ENCODE assay signal across 23 cellular contexts in genomic region chrX:136291824-136292223, GRCh38. TPM values are rescaled to one million over a fixed set of nuclear protein-coding genes. Genes with fewer than 3 reads are reported as not detected.
A peak's percentile ranks its signal among the peaks of the same experiment; 100 is the strongest.
DNase-seq lines count a peak whose midpoint lies in the region; ATAC-seq and TF ChIP-seq lines count a peak whose summit lies in the region.
"Had no signal": no experiment of that assay in that cellular context is flagged by ENCODE, and none has a peak within 500 bp of the region (broad histone marks: within the 10 kb centered on the region; RNA-seq: fewer than 3 reads in every experiment).

No MANE protein-coding gene starts in this region.

- H3K27ac ChIP-seq in adrenal gland: no peak overlapping the region
- H3K27ac ChIP-seq: BLaER1, SK-N-MC had no signal

- no peaks in the 10 kb centered on the region for H3K4me1 ChIP-seq in adrenal gland (replicated peaks in 1 of 2)
- H3K4me1 ChIP-seq: BLaER1 had no signal

- intact Hi-C loops in adrenal gland (cut with DNase I): no loop called here

- no peaks in the 10 kb centered on the region for H3K27me3 ChIP-seq in adrenal gland

- TF ChIP-seq CTCF in adrenal gland (IDR thresholded peaks at IDR 0.05): no peak

- no peaks in the 10 kb centered on the region for H3K9me3 ChIP-seq in adrenal gland (replicated peaks in 1 of 3)
- H3K9me3 ChIP-seq: BLaER1 had no signal

- TF ChIP-seq POLR2A in adrenal gland (IDR thresholded peaks at IDR 0.05): no peak

- ATAC-seq in esophagus mucosa (peak; percentile 81), HG03354 (IDR thresholded peaks at IDR 0.05; ENCODE audit: poor library complexity, severe bottlenecking, unreplicated experiment) (no peak), GM21390 (IDR thresholded peaks at IDR 0.05; ENCODE audit: unreplicated experiment) (no peak)
- ATAC-seq: GM12878, Panc1 had no signal

- 43 to 51% (median 47%) methylated on average over 2 of the region's 2 CpGs for WGBS in adrenal gland, 4 donors

- DNase-seq in Daoy (ENCODE audit: low read depth) (peak; percentile 11), adrenal gland (peak in 4 of 7 donors; percentile 15 to 42 (median 21)), NCI-H2029 treated with DMSO at 0.1 percent for 48 hours (lab: John Stamatoyannopoulos, UW) (no peak)
- DNase-seq: CD4-positive, CD25-positive, alpha-beta regulatory T cell; DMS53; GDM1; KG1; NCI-H1092; NCI-H1436; NCI-H187; NCI-H526 treated with DMSO at 0.1 percent for 48 hours; SIG-M5 had no signal

- H3K4me3 ChIP-seq in adrenal gland: no peak overlapping the region
- H3K4me3 ChIP-seq: BLaER1, GM12878, SK-N-MC had no signal

- TF ChIP-seq EP300 in Ishikawa (IDR thresholded peaks at IDR 0.05; ENCODE audit: borderline replicate concordance): no peak

- TF ChIP-seq RAD21 in Ishikawa (IDR thresholded peaks at IDR 0.05; ENCODE audit: low read depth): no peak

- H3K36me3 ChIP-seq in adrenal gland (replicated peaks in 1 of 2): no peaks in the 10 kb centered on the region
- H3K36me3 ChIP-seq: BLaER1 had no signal

TF ChIP-seq in Ishikawa, 13 proteins besides CTCF, POLR2A, EP300 and RAD21:
- no peak for TF ChIP-seq EGR1 (IDR thresholded peaks at IDR 0.05)
- 0 out of 2 replicates have a peak, but pooled peaks have one; percentile 11 for TF ChIP-seq NFIC (IDR thresholded peaks at IDR 0.05)
- no peak for TF ChIP-seq REST (IDR thresholded peaks at IDR 0.05; ENCODE audit: low read depth)
- no peak for TF ChIP-seq USF1 (IDR thresholded peaks at IDR 0.05)

RNA-seq across cellular contexts. Expression of gene ADGRG4, which starts 8.9 kb away (rescaled TPM):
- total RNA-seq in Daoy (2014; rRNA removed; shearing (Covaris generic)): not detected in 2 replicates
- total RNA-seq in adrenal gland: under 1 TPM in 4 of 8 donors, not detected in 4; under 0.01 to 0.11 (median 0.02) TPM
- polyA plus RNA-seq in adrenal gland: under 1 TPM; under 0.01 to 0.07 (median 0.02) TPM
- not detected for total RNA-seq in esophagus mucosa
- total RNA-seq: CD4-positive, CD25-positive, alpha-beta regulatory T cell; GM12878; NCI-H460; T-helper 1 cell treated with Interleukin-12 subunit alpha and Interleukin-12 subunit beta and Interleukin-4 antibody, amounts not matched to agents 30 ng/mL and 1 ng/mL, for 36 hours had no signal
- polyA plus RNA-seq: AG04450; CD4-positive, CD25-positive, alpha-beta regulatory T cell; GM12878 had no signal

RNA-seq across cellular contexts. Expression of gene MAP7D3, which starts 40.6 kb away (rescaled TPM):
- total RNA-seq in Daoy (2014; rRNA removed; shearing (Covaris generic)): 14.1 and 17.7 TPM in 2 replicates
- total RNA-seq in adrenal gland (10 to 100 TPM in 2 of 8 donors, 1 to 10 TPM in 6; 5.9 to 11.3 (median 7.9) TPM), esophagus mucosa (4.8 TPM)
- 10 to 100 TPM in 2 of 3 donors, 1 to 10 TPM in 1; 6.7 to 14.9 (median 11.8) TPM for polyA plus RNA-seq in adrenal gland
